3 cellular contexts compared by ENCODE assay signal in genomic region chr20:54224642-54225041, GRCh38. TPM values are rescaled to one million over a fixed set of nuclear protein-coding genes. Genes with fewer than 3 reads are reported as not detected.
"Had no signal": no experiment of that assay in that cellular context is flagged by ENCODE, and none has a peak within 500 bp of the region (broad histone marks: within the 10 kb centered on the region; RNA-seq: fewer than 3 reads in every experiment).

No MANE protein-coding gene starts in this region.

RNA-seq across cellular contexts. Expression of gene CYP24A1, which starts 50.9 kb away (rescaled TPM):
- total RNA-seq: GM23338, H1, H9 had no signal
- polyA plus RNA-seq: H1 had no signal
